Comparison of ENCODE assay signal across 11 cellular contexts in genomic region chr2:23941644-23942043, GRCh38. TPM values are rescaled to one million over a fixed set of nuclear protein-coding genes. Genes with fewer than 3 reads are reported as not detected.
DNase-seq lines count a peak whose midpoint lies in the region; ATAC-seq, FAIRE-seq and TF ChIP-seq lines count a peak whose summit lies in the region.
"Had no signal": no experiment of that assay in that cellular context is flagged by ENCODE, and none has a peak within 500 bp of the region (broad histone marks: within the 10 kb centered on the region; RNA-seq: fewer than 3 reads in every experiment).

No MANE protein-coding gene starts in this region.

- H3K4me3 ChIP-seq in AG10803 (ENCODE audit: low read length), result peak overlapping the region; percentile 92
- H3K4me3 ChIP-seq in KMS-11 (IDR thresholded peaks at IDR 0.05; ENCODE audit: insufficient read depth, low read depth, low read length), result no peak overlapping the region
- peak overlapping the region; percentile 77 for H3K4me3 ChIP-seq in bronchial epithelial cell (ENCODE audit: low read depth, low read length)
- H3K4me3 ChIP-seq in mucosa of stomach (ENCODE audit: low read length), result no peak overlapping the region

- TF ChIP-seq CTCF in AG10803 (conservative IDR thresholded peaks at IDR 0.05; ENCODE audit: low read length) (no peak), KMS-11 (conservative IDR thresholded peaks at IDR 0.05; ENCODE audit: low read depth, low read length) (no peak), bronchial epithelial cell (IDR thresholded peaks at IDR 0.05; ENCODE audit: insufficient read depth, low read length, severe bottlenecking) (no peak)

- no peaks in the 10 kb centered on the region; the same call in 1 of the 2 replicates for H4K20me1 ChIP-seq in KMS-11 (ENCODE audit: insufficient read depth)

- no peak overlapping the region for H3K27ac ChIP-seq in KMS-11
- H3K27ac ChIP-seq: HL-60 had no signal

- peaks cover 45% of the 10 kb centered on the region for H3K79me2 ChIP-seq in KMS-11 (ENCODE audit: insufficient read depth, low read depth)

- ATAC-seq in GM21447 (IDR thresholded peaks at IDR 0.05; ENCODE audit: unreplicated experiment), result no peak

- H3K9me3 ChIP-seq in mucosa of stomach (ENCODE audit: control insufficient read depth, low read length), result no peaks in the 10 kb centered on the region

- peak overlapping the region; percentile 87 for H3K4me2 ChIP-seq in KMS-11

- H3K36me3 ChIP-seq in KMS-11 (ENCODE audit: insufficient read depth) (no peaks in the 10 kb centered on the region), bronchial epithelial cell (ENCODE audit: control insufficient read depth, insufficient read depth, low read length) (no peaks in the 10 kb centered on the region), mucosa of stomach (ENCODE audit: control insufficient read depth, insufficient read depth, low read length) (no peaks in the 10 kb centered on the region)

- DNase-seq in AG10803 (ENCODE audit: low read depth) (no peak), bronchial epithelial cell (ENCODE audit: low read depth) (no peak), NCI-H1694 (lab: John Stamatoyannopoulos, UW) (no peak), glomerular visceral epithelial cell (ENCODE audit: extremely low spot score) (no peak), NCI-H1436 (lab: John Stamatoyannopoulos, UW) (no peak)
- DNase-seq: activated CD4-positive, alpha-beta T cell treated with anti-CD3 and anti-CD28 coated beads for 4 hours; naive B cell had no signal

- H3K9ac ChIP-seq in KMS-11 (no peak overlapping the region), mucosa of stomach (ENCODE audit: low read length) (peak overlapping the region; percentile 22)

- H3K4me1 ChIP-seq in KMS-11 (ENCODE audit: low read depth, poor library complexity, severe bottlenecking) (peaks cover 13% of the 10 kb centered on the region), mucosa of stomach (ENCODE audit: control insufficient read depth, insufficient read depth, low read length) (peaks cover 12% of the 10 kb centered on the region)

- no peak overlapping the region for H2AFZ ChIP-seq in KMS-11 (ENCODE audit: low read depth)

- H3K27me3 ChIP-seq in KMS-11 (ENCODE audit: insufficient read depth, low read depth) (no peaks in the 10 kb centered on the region), bronchial epithelial cell (ENCODE audit: control insufficient read depth, insufficient read depth, low read length) (no peaks in the 10 kb centered on the region), mucosa of stomach (ENCODE audit: control insufficient read depth, insufficient read depth, low read length) (peaks cover 5% of the 10 kb centered on the region)

- FAIRE-seq in bronchial epithelial cell (lab: Jason Lieb, UNC), result no peak

RNA-seq across cellular contexts. Expression of gene UBXN2A, which starts 1.4 kb away (rescaled TPM):
- total RNA-seq in bronchial epithelial cell, result 10.5 and 11.6 TPM in 2 replicates

RNA-seq across cellular contexts. Expression of gene ATAD2B, which starts 14.7 kb away (rescaled TPM):
- 8.7 and 11.8 TPM in 2 replicates for total RNA-seq in bronchial epithelial cell

Comparison
In these comparisons a context has a peak if more than half of its experiments do, and no peak if none do; other contexts are left out.
1. H3K4me3 ChIP-seq: peak in AG10803 (single experiment) and bronchial epithelial cell (single experiment); none in KMS-11 (single experiment) and mucosa of stomach (single experiment).